Comparison of ENCODE assay signal across 20 cellular contexts in the genomic region with DNA sequence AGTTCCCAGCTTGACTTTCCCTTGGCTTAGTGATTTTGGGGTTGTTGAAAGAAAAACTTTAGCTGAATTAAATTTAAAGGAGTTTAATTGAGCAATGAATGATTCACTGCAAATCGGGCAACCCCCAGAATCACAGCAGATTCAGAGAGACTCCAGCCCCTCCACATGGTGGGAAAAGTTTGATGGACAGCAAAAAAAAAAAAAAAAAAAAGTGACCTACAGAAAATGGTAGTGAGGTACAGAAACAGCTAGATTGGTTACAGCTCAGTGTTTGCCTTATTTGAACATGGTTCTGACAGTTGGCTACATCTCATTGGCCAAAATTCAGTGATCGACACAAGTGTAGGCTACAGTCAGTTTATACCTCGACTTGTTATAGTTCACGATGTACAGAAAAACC. TPM values are rescaled to one million over a fixed set of nuclear protein-coding genes. Genes with fewer than 3 reads are reported as not detected.
DNase-seq lines count a peak whose midpoint lies in the region; ATAC-seq, FAIRE-seq and TF ChIP-seq lines count a peak whose summit lies in the region.
"Had no signal": no experiment of that assay in that cellular context is flagged by ENCODE, and none has a peak within 500 bp of the region (broad histone marks: within the 10 kb centered on the region; RNA-seq: fewer than 3 reads in every experiment).

No MANE protein-coding gene starts in this region.

- H3K9me1 ChIP-seq in K562 (ENCODE audit: control insufficient read depth, insufficient read depth, low read length) = no peaks in the 10 kb centered on the region

- TF ChIP-seq EP300 in K562 (IDR thresholded peaks at IDR 0.05; ENCODE audit: low read length) = no peak

- in situ Hi-C loops in K562 (cut with MboI) = no loop called here

- H3K4me3 ChIP-seq in KMS-11 (IDR thresholded peaks at IDR 0.05; ENCODE audit: insufficient read depth, low read depth, low read length) (no peak overlapping the region), K562 (no peak overlapping the region), neural progenitor cell (no peak overlapping the region), right atrium auricular region (no peak overlapping the region)
- H3K4me3 ChIP-seq: cardiac muscle cell, suprapubic skin had no signal

- no peaks in the 10 kb centered on the region for H3K27me3 ChIP-seq in CD4-positive, alpha-beta T cell (ENCODE audit: control insufficient read depth, insufficient read depth, low read length)
- H3K27me3 ChIP-seq in KMS-11 (ENCODE audit: insufficient read depth, low read depth) (no peaks in the 10 kb centered on the region), K562 (ENCODE audit: control insufficient read depth in 2 of 2, insufficient read depth in 2 of 2, low read length in 2 of 2) (no peaks in the 10 kb centered on the region), neural progenitor cell (no peaks in the 10 kb centered on the region), right atrium auricular region (no peaks in the 10 kb centered on the region)
- H3K27me3 ChIP-seq: cardiac muscle cell, suprapubic skin had no signal

- H3K4me2 ChIP-seq in KMS-11 (peak overlapping the region; percentile 54; the same call in 1 of the 2 replicates), K562 (ENCODE audit: insufficient read depth, low read length) (no peak overlapping the region), neural progenitor cell (peak overlapping the region; percentile 22)

- no peaks in the 10 kb centered on the region for H3F3A ChIP-seq in neural progenitor cell (ENCODE audit: low read depth)

- no peak for FAIRE-seq in K562 (lab: Jason Lieb, UNC)

- H3K9ac ChIP-seq in KMS-11 (no peak overlapping the region), K562 (ENCODE audit: insufficient read depth in 1 of 2, low read depth in 2 of 2, low read length in 2 of 2) (no peak overlapping the region), neural progenitor cell (no peak overlapping the region)

- ATAC-seq in CD4-positive, alpha-beta T cell (ENCODE audit: poor library complexity) = no peak
- ATAC-seq in K562 (no peak), HG03280 (IDR thresholded peaks at IDR 0.05; ENCODE audit: unreplicated experiment) (no peak)
- no peak for ATAC-seq in stimulated activated naive CD8-positive, alpha-beta T cell treated with anti-CD3 and anti-CD28 coated beads, Interleukin-15, Interleukin-2, amounts not matched to agents 100 U/mL and 50 U/mL, for 24 hours
- ATAC-seq: activated naive CD4-positive, alpha-beta T cell treated with anti-CD3 and anti-CD28 coated beads, Interleukin-2, amount 50 U/mL, for 72 hours; SK-N-SH treated with all-trans-retinoic acid at 6 μM for 48 hours had no signal

- H3K9me3 ChIP-seq in CD4-positive, alpha-beta T cell (ENCODE audit: control insufficient read depth, low read length) = peaks cover 2% of the 10 kb centered on the region
- H3K9me3 ChIP-seq in K562 (replicated peaks; ENCODE audit: control insufficient read depth, insufficient read depth, low read depth, low read length) (no peaks in the 10 kb centered on the region), neural progenitor cell (ENCODE audit: low read depth) (no peaks in the 10 kb centered on the region), right atrium auricular region (no peaks in the 10 kb centered on the region)
- H3K9me3 ChIP-seq: suprapubic skin had no signal

- H3K27ac Mint-ChIP-seq in CD4-positive, alpha-beta T cell = peak overlapping the region; percentile 84
- H3K27ac Mint-ChIP-seq in neural progenitor cell = no peak overlapping the region
- H3K27ac Mint-ChIP-seq: activated naive CD4-positive, alpha-beta T cell treated with anti-CD3 and anti-CD28 coated beads, Interleukin-2, amount 50 U/mL, for 72 hours had no signal

- TF ChIP-seq RAD21 in K562 (CRISPR knock-in tag; conservative IDR thresholded peaks at IDR 0.05 in 1 of 2, IDR thresholded peaks at IDR 0.05 in 1 of 2) = no peak

- intact Hi-C loops in CD4-positive, alpha-beta T cell (cut with DNase I, micrococcal nuclease) = no loop called here
- intact Hi-C loops in K562 (cut with micrococcal nuclease) = no loop called here

- peaks cover 7% of the 10 kb centered on the region for H3K9me3 Mint-ChIP-seq in CD4-positive, alpha-beta T cell
- H3K9me3 Mint-ChIP-seq in neural progenitor cell = peaks cover 2% of the 10 kb centered on the region

- no peaks in the 10 kb centered on the region for H4K20me1 ChIP-seq in KMS-11 (ENCODE audit: insufficient read depth)
- H4K20me1 ChIP-seq in K562 (replicated peaks; ENCODE audit: control insufficient read depth, insufficient read depth, low read length) = no peaks in the 10 kb centered on the region
- no peaks in the 10 kb centered on the region for H4K20me1 ChIP-seq in neural progenitor cell (ENCODE audit: low read depth)

- peaks cover 53% of the 10 kb centered on the region for H3K4me1 ChIP-seq in KMS-11 (ENCODE audit: low read depth, poor library complexity, severe bottlenecking)
- H3K4me1 ChIP-seq in K562 (replicated peaks in 1 of 2; ENCODE audit: control insufficient read depth in 2 of 2, insufficient read depth in 2 of 2, low read length in 2 of 2) = peaks cover 18 to 32% of the 10 kb centered on the region in 2 experiments; a peak in 4 of 5 replicates
- H3K4me1 ChIP-seq in neural progenitor cell = no peaks in the 10 kb centered on the region
- peaks cover 0 to 6% of the 10 kb centered on the region in 2 donors for H3K4me1 ChIP-seq in right atrium auricular region

- TF ChIP-seq CTCF in CD4-positive, alpha-beta T cell (IDR thresholded peaks at IDR 0.05) = no peak
- no peak for TF ChIP-seq CTCF in KMS-11 (conservative IDR thresholded peaks at IDR 0.05; ENCODE audit: low read depth, low read length)
- TF ChIP-seq CTCF in K562 (IDR thresholded peaks at IDR 0.05 in 2 of 3, conservative IDR thresholded peaks at IDR 0.05 in 1 of 3; ENCODE audit: insufficient read depth in 2 of 3, low read depth in 1 of 3, low read length in 3 of 3) = no peak
- no peak for TF ChIP-seq CTCF in neural progenitor cell (IDR thresholded peaks at IDR 0.05)
- no peak for TF ChIP-seq CTCF in right atrium auricular region (IDR thresholded peaks at IDR 0.05)

- H3K36me3 Mint-ChIP-seq in CD4-positive, alpha-beta T cell (ENCODE audit: low read depth) = no peaks in the 10 kb centered on the region
- no peaks in the 10 kb centered on the region for H3K36me3 Mint-ChIP-seq in neural progenitor cell

- no peak overlapping the region for H3K4me3 Mint-ChIP-seq in CD4-positive, alpha-beta T cell
- H3K4me3 Mint-ChIP-seq in neural progenitor cell = no peak overlapping the region

- H3K36me3 ChIP-seq in KMS-11 (ENCODE audit: insufficient read depth) = no peaks in the 10 kb centered on the region
- no peaks in the 10 kb centered on the region for H3K36me3 ChIP-seq in K562 (ENCODE audit: control insufficient read depth, insufficient read depth, low read length)
- H3K36me3 ChIP-seq in neural progenitor cell = no peaks in the 10 kb centered on the region
- no peaks in the 10 kb centered on the region for H3K36me3 ChIP-seq in right atrium auricular region
- H3K36me3 ChIP-seq: cardiac muscle cell, suprapubic skin had no signal

- H3K4me1 Mint-ChIP-seq in CD4-positive, alpha-beta T cell (ENCODE audit: low read depth) = peaks cover 87% of the 10 kb centered on the region
- peaks cover 3% of the 10 kb centered on the region for H3K4me1 Mint-ChIP-seq in neural progenitor cell

- H2AFZ ChIP-seq in KMS-11 (ENCODE audit: low read depth) (no peak overlapping the region), K562 (ENCODE audit: low read depth, low read length) (no peak overlapping the region; the same call in none of the 2 replicates), neural progenitor cell (replicated peaks) (no peak overlapping the region)

- CTCF ChIA-PET in CD4-positive, alpha-beta T cell (lab: Charles Lee) = no interaction called here
- CTCF ChIA-PET in K562 (lab: Yijun Ruan, JAX; ENCODE audit: low intra/inter-chr PET ratio) = no interaction called here

- H3K27ac ChIP-seq in CD4-positive, alpha-beta T cell (ENCODE audit: low read depth, low read length) = no peak overlapping the region
- H3K27ac ChIP-seq in KMS-11 = peak overlapping the region; percentile 81; the same call in 1 of the 2 replicates
- no peak overlapping the region for H3K27ac ChIP-seq in K562 (ENCODE audit: extremely low read depth, low read depth, low read length)
- no peak overlapping the region for H3K27ac ChIP-seq in neural progenitor cell
- H3K27ac ChIP-seq in right atrium auricular region = no peak overlapping the region
- H3K27ac ChIP-seq: cardiac muscle cell, suprapubic skin, VCaP had no signal

- 49% methylated on average over 4 of the region's 4 CpGs for WGBS in K562 (ENCODE audit: insufficient coverage, low coverage, missing lambda C conversion rate)

- H3K79me2 ChIP-seq in KMS-11 (ENCODE audit: insufficient read depth, low read depth) (no peaks in the 10 kb centered on the region), K562 (ENCODE audit: control insufficient read depth, insufficient read depth, low read length) (no peaks in the 10 kb centered on the region), neural progenitor cell (ENCODE audit: low read depth) (no peaks in the 10 kb centered on the region)

- POLR2A ChIA-PET in CD4-positive, alpha-beta T cell (lab: Charles Lee) = interaction anchor here (0.8 to 1.6 kb wide), 3 partner anchors 15 to 445 kb away, joined by 3 to 8 read pairs (median 4); a partner anchor contains a TSS
- POLR2A ChIA-PET in K562 (lab: Yijun Ruan, JAX) = interaction anchor here (0.6 to 0.7 kb wide), 3 partner anchors 181 to 1943 kb away, joined by 3 read pairs; no protein-coding TSS in a partner anchor

- BruUV-seq in K562 (replicated peaks; lab: Mats Ljungman, UMichigan) = no TSS peak

- no peaks in the 10 kb centered on the region for H3K27me3 Mint-ChIP-seq in CD4-positive, alpha-beta T cell
- peaks cover 2% of the 10 kb centered on the region for H3K27me3 Mint-ChIP-seq in neural progenitor cell (ENCODE audit: insufficient read depth, low read depth)

- DNase-seq in CD4-positive, alpha-beta T cell = no peak
- DNase-seq in K562 (ENCODE audit: extremely low read depth in 1 of 4, low spot score in 3 of 4) (no peak), neural progenitor cell (ENCODE audit: low spot score) (no peak), right atrium auricular region (ENCODE audit: low spot score) (no peak)
- DNase-seq in stimulated activated naive CD4-positive, alpha-beta T cell treated with Interleukin-2 at 50 U/mL for 16 hours (lab: John Stamatoyannopoulos, UW) = no peak
- no peak for DNase-seq in stimulated activated naive CD8-positive, alpha-beta T cell treated with anti-CD3 and anti-CD28 coated beads, Interleukin-15, Interleukin-2, amounts not matched to agents 100 U/mL and 50 U/mL, for 24 hours
- DNase-seq: activated CD4-positive, alpha-beta T cell treated with anti-CD3 and anti-CD28 coated beads, Interleukin-2, amount 10 ng/mL, durations not matched to agents 24 days and 14 days; aorta; Kasumi-1; NCI-H1694 treated with DMSO at 0.1 percent for 48 hours; NCI-H524 treated with DMSO at 0.1 percent for 48 hours; occipital lobe; stimulated activated CD4-positive, alpha-beta T cell treated with anti-CD3 and anti-CD28 coated beads, Interleukin-1b, Interleukin-23, amount 100 ng/mL, for 48 hours had no signal

- no peak for TF ChIP-seq POLR2A in K562 (conservative IDR thresholded peaks at IDR 0.05)

RNA-seq across cellular contexts. Expression of a gene that starts 12.6 kb away (rescaled TPM):
- 10 to 100 TPM; 26.6 to 28.2 TPM for total RNA-seq in CD4-positive, alpha-beta T cell
- 29.8 and 65.1 TPM in 2 replicates for total RNA-seq in K562 (2011; cell fraction: chromatin; rRNA removed; ENCODE audit: low replicate concordance)
- total RNA-seq in K562 (2011; cell fraction: nucleolus; rRNA removed) = 11.2 and 16.6 TPM in 2 replicates
- total RNA-seq in K562 (2011; cell fraction: nucleoplasm; rRNA removed) = 24.8 and 38.1 TPM in 2 replicates
- 1.7 and 2.7 TPM in 2 replicates for total RNA-seq in K562 (2014; rRNA removed)
- total RNA-seq in K562 (2014; rRNA removed; fragmentation: Illumina TruSeq; extraction: Trizol) = 8.4 and 9.8 TPM in 2 replicates
- total RNA-seq in K562 (2015; rRNA removed; fragmentation: Illumina TruSeq; extraction: Trizol) = 4.2 and 5.6 TPM in 2 replicates
- total RNA-seq in K562 (2021) = 16.3 and 19.1 TPM in 2 replicates
- 48.3 and 58.0 TPM in 2 replicates for polyA plus RNA-seq in K562 (2011; rRNA removed)
- 13.1 and 25.7 TPM in 2 replicates for polyA plus RNA-seq in K562 (2011; cell fraction: cytosol; rRNA removed)
- 16.2 and 31.7 TPM in 2 replicates for polyA plus RNA-seq in K562 (2011; cell fraction: nucleus; rRNA removed)
- 18.0 and 32.6 TPM in 2 replicates for polyA plus RNA-seq in K562 (2012)
- polyA plus RNA-seq in K562 (2014; fragmentation: Illumina TruSeq; extraction: Trizol) = 26.1 and 31.9 TPM in 2 replicates
- polyA plus RNA-seq in K562 (2014; fragmentation: Nextera tagmentation; extraction: Ambion mirVana) = 1 to 10 TPM; 3.1 to 6.1 TPM
- polyA plus RNA-seq in K562 (2014; rRNA removed) = 19.3 and 23.5 TPM in 2 replicates
- polyA minus RNA-seq in K562 (2011; rRNA and poly(A)+ RNA removed) = 32.3 and 42.9 TPM in 2 replicates
- 13.5 and 15.5 TPM in 2 replicates for polyA minus RNA-seq in K562 (2011; cell fraction: cytosol; rRNA and poly(A)+ RNA removed)
- 4.4 and 8.8 TPM in 2 replicates for polyA minus RNA-seq in K562 (2011; cell fraction: nucleus; rRNA and poly(A)+ RNA removed)
- total RNA-seq in neural progenitor cell (ENCODE audit: low replicate concordance) = 5.5 and 15.8 TPM in 2 replicates
- 1 to 10 TPM; 5.4 to 5.8 TPM for total RNA-seq in right atrium auricular region

RNA-seq across cellular contexts. Expression of a gene that starts 49.0 kb away (rescaled TPM):
- 1 to 10 TPM; 7.2 to 9.2 TPM for total RNA-seq in CD4-positive, alpha-beta T cell
- total RNA-seq in K562 (2011; cell fraction: chromatin; rRNA removed; ENCODE audit: low replicate concordance) = 29.7 and 42.2 TPM in 2 replicates
- 53.8 and 58.4 TPM in 2 replicates for total RNA-seq in K562 (2011; cell fraction: nucleolus; rRNA removed)
- total RNA-seq in K562 (2011; cell fraction: nucleoplasm; rRNA removed) = 50.7 and 54.7 TPM in 2 replicates
- total RNA-seq in K562 (2014; rRNA removed) (25.3 and 31.2 TPM in 2 replicates), K562 (2014; rRNA removed; fragmentation: Illumina TruSeq; extraction: Trizol) (21.3 and 23.0 TPM in 2 replicates), K562 (2015; rRNA removed; fragmentation: Illumina TruSeq; extraction: Trizol) (25.1 and 25.3 TPM in 2 replicates), K562 (2021) (17.5 TPM in 2 replicates), neural progenitor cell (ENCODE audit: low replicate concordance) (3.1 and 5.6 TPM in 2 replicates), right atrium auricular region (10 to 100 TPM; 10.2 to 21.8 TPM)
- polyA plus RNA-seq in K562 (2011; rRNA removed) (29.9 and 33.1 TPM in 2 replicates), K562 (2014; fragmentation: Illumina TruSeq; extraction: Trizol) (29.6 and 33.8 TPM in 2 replicates), K562 (2014; fragmentation: Nextera tagmentation; extraction: Ambion mirVana) (10 to 100 TPM; 10.9 to 14.7 TPM), K562 (2014; rRNA removed) (19.3 and 22.1 TPM in 2 replicates)
- polyA plus RNA-seq in K562 (2011; cell fraction: cytosol; rRNA removed) = 26.0 and 37.2 TPM in 2 replicates
- polyA plus RNA-seq in K562 (2011; cell fraction: nucleus; rRNA removed) = 11.5 and 12.0 TPM in 2 replicates
- 26.1 and 35.7 TPM in 2 replicates for polyA plus RNA-seq in K562 (2012)
- 36.6 and 39.8 TPM in 2 replicates for polyA minus RNA-seq in K562 (2011; rRNA and poly(A)+ RNA removed)
- polyA minus RNA-seq in K562 (2011; cell fraction: cytosol; rRNA and poly(A)+ RNA removed) = 17.2 and 27.0 TPM in 2 replicates
- 8.1 and 12.9 TPM in 2 replicates for polyA minus RNA-seq in K562 (2011; cell fraction: nucleus; rRNA and poly(A)+ RNA removed)
